Comparison of ENCODE assay signal across 1 cellular context in the genomic region with DNA sequence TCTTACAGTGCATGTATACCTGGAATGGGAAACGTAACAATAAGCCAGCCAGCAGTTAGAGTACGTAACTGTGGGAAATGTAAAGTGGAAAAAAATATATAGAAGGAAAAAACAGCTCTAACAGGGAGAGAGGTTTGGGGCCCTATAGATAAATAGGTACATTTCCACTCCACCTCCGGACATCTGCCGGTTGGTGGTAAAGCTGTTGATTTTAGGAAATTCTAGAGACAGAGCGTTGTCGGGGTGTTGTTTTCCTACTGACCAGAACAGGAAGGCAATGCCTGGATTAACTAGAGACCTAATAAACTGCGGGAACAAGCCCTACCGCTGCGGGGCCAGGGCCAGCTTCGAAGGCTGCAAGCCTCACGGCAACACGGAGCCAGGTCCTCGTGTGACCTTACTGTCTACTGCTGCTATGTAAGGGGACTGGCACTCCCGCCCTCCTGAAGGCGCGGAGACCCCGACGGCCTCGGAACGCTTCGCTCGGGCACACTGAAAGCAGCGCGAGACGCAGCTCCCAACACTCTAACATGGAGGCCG.
TF ChIP-seq lines count a peak whose summit lies in the region.

No MANE protein-coding gene starts in this region.

TF ChIP-seq in HepG2, 621 proteins besides CTCF, POLR2A, EP300 and RAD21 (continued from another document and continues in another):
- TF ChIP-seq, protein P1, sequence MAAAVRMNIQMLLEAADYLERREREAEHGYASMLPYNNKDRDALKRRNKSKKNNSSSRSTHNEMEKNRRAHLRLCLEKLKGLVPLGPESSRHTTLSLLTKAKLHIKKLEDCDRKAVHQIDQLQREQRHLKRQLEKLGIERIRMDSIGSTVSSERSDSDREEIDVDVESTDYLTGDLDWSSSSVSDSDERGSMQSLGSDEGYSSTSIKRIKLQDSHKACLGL (CRISPR knock-in tag; IDR thresholded peaks at IDR 0.05): no peak; the same call in 1 of the 2 replicates
- TF ChIP-seq, protein P2, sequence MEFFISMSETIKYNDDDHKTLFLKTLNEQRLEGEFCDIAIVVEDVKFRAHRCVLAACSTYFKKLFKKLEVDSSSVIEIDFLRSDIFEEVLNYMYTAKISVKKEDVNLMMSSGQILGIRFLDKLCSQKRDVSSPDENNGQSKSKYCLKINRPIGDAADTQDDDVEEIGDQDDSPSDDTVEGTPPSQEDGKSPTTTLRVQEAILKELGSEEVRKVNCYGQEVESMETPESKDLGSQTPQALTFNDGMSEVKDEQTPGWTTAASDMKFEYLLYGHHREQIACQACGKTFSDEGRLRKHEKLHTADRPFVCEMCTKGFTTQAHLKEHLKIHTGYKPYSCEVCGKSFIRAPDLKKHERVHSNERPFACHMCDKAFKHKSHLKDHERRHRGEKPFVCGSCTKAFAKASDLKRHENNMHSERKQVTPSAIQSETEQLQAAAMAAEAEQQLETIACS (CRISPR knock-in tag; IDR thresholded peaks at IDR 0.05): no peak
- TF ChIP-seq ZNF619 (CRISPR knock-in tag; IDR thresholded peaks at IDR 0.05) (no peak), RFX5 (IDR thresholded peaks at IDR 0.05; ENCODE audit: low read depth, low read length) (no peak), ZNF337 (CRISPR knock-in tag; IDR thresholded peaks at IDR 0.05; ENCODE audit: borderline replicate concordance, low read depth) (no peak; the same call in 1 of the 2 replicates), KDM5B (CRISPR knock-in tag; IDR thresholded peaks at IDR 0.05; ENCODE audit: borderline replicate concordance) (peak; percentile 42), ZNF232 (CRISPR knock-in tag; IDR thresholded peaks at IDR 0.05; ENCODE audit: borderline replicate concordance) (no peak; the same call in 1 of the 2 replicates), ZNF460 (CRISPR knock-in tag; IDR thresholded peaks at IDR 0.05; ENCODE audit: borderline replicate concordance) (0 out of 2 replicates have a peak, but pooled peaks have one; percentile 11), ELF4 (CRISPR knock-in tag; IDR thresholded peaks at IDR 0.05; ENCODE audit: borderline replicate concordance) (no peak), SP140L (CRISPR knock-in tag; IDR thresholded peaks at IDR 0.05; ENCODE audit: borderline replicate concordance) (no peak; the same call in 1 of the 2 replicates), MEIS2 (CRISPR knock-in tag; IDR thresholded peaks at IDR 0.05) (0 out of 2 replicates have a peak, but pooled peaks have one; percentile 39), ZNF607 (CRISPR knock-in tag; IDR thresholded peaks at IDR 0.05; ENCODE audit: borderline replicate concordance) (peak; percentile 72), ZNF451 (CRISPR knock-in tag; IDR thresholded peaks at IDR 0.05) (peak; percentile 8; the same call in 1 of the 2 replicates), ZNF549 (CRISPR knock-in tag; IDR thresholded peaks at IDR 0.05) (no peak), ZFX (CRISPR knock-in tag; IDR thresholded peaks at IDR 0.05; ENCODE audit: low read depth) (no peak), ZNF660 (CRISPR knock-in tag; IDR thresholded peaks at IDR 0.05; ENCODE audit: borderline replicate concordance, low read depth) (no peak), RNF2 (conservative IDR thresholded peaks at IDR 0.05; ENCODE audit: low read depth) (peak; percentile 93), MED8 (CRISPR knock-in tag; IDR thresholded peaks at IDR 0.05; ENCODE audit: insufficient replicate concordance) (peak; percentile 78), YY1 (IDR thresholded peaks at IDR 0.05; ENCODE audit: insufficient read depth, insufficient replicate concordance, low read depth, low read length) (no peak), HNRNPL (IDR thresholded peaks at IDR 0.05; ENCODE audit: low read depth, low read length) (no peak), RBM39 (IDR thresholded peaks at IDR 0.05; ENCODE audit: low read depth, low read length, poor library complexity, severe bottlenecking) (no peak), SKI (IDR thresholded peaks at IDR 0.05; ENCODE audit: partially characterized antibody) (no peak), MEIS1 (CRISPR knock-in tag; IDR thresholded peaks at IDR 0.05; ENCODE audit: borderline replicate concordance) (no peak; the same call in 1 of the 2 replicates), SATB2 (CRISPR knock-in tag; IDR thresholded peaks at IDR 0.05) (no peak), PLRG1 (conservative IDR thresholded peaks at IDR 0.05) (no peak), ZKSCAN1 (IDR thresholded peaks at IDR 0.05; ENCODE audit: low read length) (no peak), NPAS2 (CRISPR knock-in tag; IDR thresholded peaks at IDR 0.05; ENCODE audit: borderline replicate concordance) (no peak), ETV5 (CRISPR knock-in tag; IDR thresholded peaks at IDR 0.05; ENCODE audit: borderline replicate concordance) (peak; percentile 23; the same call in 1 of the 2 replicates), ZZZ3 (CRISPR knock-in tag; IDR thresholded peaks at IDR 0.05; ENCODE audit: borderline replicate concordance) (no peak), ZNF605 (CRISPR knock-in tag; IDR thresholded peaks at IDR 0.05) (peak; percentile 74; the same call in 1 of the 2 replicates), ZNF879 (CRISPR knock-in tag; IDR thresholded peaks at IDR 0.05) (no peak; the same call in none of the 2 replicates), PRPF4 (IDR thresholded peaks at IDR 0.05; ENCODE audit: low read depth, low read length, poor library complexity, severe bottlenecking) (no peak), FOXJ3 (CRISPR knock-in tag; IDR thresholded peaks at IDR 0.05; ENCODE audit: borderline replicate concordance) (peak; percentile 76), SRY (CRISPR knock-in tag; IDR thresholded peaks at IDR 0.05) (peak; percentile 78; the same call in 1 of the 2 replicates), ONECUT2 (CRISPR knock-in tag; IDR thresholded peaks at IDR 0.05) (no peak; the same call in 1 of the 2 replicates), ZNF614 (CRISPR knock-in tag; IDR thresholded peaks at IDR 0.05; ENCODE audit: borderline replicate concordance) (0 out of 2 replicates have a peak, but pooled peaks have one; percentile 33), GATA4 (IDR thresholded peaks at IDR 0.05; ENCODE audit: borderline replicate concordance, low read depth) (0 out of 2 replicates have a peak, but pooled peaks have one; percentile 31)
- TF ChIP-seq, protein P3, sequence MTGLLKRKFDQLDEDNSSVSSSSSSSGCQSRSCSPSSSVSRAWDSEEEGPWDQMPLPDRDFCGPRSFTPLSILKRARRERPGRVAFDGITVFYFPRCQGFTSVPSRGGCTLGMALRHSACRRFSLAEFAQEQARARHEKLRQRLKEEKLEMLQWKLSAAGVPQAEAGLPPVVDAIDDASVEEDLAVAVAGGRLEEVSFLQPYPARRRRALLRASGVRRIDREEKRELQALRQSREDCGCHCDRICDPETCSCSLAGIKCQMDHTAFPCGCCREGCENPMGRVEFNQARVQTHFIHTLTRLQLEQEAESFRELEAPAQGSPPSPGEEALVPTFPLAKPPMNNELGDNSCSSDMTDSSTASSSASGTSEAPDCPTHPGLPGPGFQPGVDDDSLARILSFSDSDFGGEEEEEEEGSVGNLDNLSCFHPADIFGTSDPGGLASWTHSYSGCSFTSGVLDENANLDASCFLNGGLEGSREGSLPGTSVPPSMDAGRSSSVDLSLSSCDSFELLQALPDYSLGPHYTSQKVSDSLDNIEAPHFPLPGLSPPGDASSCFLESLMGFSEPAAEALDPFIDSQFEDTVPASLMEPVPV (CRISPR knock-in tag; IDR thresholded peaks at IDR 0.05): peak; percentile 67; the same call in 1 of the 2 replicates
- TF ChIP-seq, protein P4, sequence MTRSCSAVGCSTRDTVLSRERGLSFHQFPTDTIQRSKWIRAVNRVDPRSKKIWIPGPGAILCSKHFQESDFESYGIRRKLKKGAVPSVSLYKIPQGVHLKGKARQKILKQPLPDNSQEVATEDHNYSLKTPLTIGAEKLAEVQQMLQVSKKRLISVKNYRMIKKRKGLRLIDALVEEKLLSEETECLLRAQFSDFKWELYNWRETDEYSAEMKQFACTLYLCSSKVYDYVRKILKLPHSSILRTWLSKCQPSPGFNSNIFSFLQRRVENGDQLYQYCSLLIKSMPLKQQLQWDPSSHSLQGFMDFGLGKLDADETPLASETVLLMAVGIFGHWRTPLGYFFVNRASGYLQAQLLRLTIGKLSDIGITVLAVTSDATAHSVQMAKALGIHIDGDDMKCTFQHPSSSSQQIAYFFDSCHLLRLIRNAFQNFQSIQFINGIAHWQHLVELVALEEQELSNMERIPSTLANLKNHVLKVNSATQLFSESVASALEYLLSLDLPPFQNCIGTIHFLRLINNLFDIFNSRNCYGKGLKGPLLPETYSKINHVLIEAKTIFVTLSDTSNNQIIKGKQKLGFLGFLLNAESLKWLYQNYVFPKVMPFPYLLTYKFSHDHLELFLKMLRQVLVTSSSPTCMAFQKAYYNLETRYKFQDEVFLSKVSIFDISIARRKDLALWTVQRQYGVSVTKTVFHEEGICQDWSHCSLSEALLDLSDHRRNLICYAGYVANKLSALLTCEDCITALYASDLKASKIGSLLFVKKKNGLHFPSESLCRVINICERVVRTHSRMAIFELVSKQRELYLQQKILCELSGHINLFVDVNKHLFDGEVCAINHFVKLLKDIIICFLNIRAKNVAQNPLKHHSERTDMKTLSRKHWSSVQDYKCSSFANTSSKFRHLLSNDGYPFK (CRISPR knock-in tag; IDR thresholded peaks at IDR 0.05; ENCODE audit: borderline replicate concordance): no peak; the same call in 1 of the 2 replicates
- TF ChIP-seq, protein P5, sequence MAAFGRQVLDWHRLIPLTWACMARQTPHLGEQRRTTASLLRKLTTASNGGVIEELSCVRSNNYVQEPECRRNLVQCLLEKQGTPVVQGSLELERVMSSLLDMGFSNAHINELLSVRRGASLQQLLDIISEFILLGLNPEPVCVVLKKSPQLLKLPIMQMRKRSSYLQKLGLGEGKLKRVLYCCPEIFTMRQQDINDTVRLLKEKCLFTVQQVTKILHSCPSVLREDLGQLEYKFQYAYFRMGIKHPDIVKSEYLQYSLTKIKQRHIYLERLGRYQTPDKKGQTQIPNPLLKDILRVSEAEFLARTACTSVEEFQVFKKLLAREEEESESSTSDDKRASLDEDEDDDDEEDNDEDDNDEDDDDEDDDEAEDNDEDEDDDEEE (CRISPR knock-in tag; IDR thresholded peaks at IDR 0.05): peak; percentile 36; the same call in 1 of the 2 replicates
- TF ChIP-seq, protein P6, sequence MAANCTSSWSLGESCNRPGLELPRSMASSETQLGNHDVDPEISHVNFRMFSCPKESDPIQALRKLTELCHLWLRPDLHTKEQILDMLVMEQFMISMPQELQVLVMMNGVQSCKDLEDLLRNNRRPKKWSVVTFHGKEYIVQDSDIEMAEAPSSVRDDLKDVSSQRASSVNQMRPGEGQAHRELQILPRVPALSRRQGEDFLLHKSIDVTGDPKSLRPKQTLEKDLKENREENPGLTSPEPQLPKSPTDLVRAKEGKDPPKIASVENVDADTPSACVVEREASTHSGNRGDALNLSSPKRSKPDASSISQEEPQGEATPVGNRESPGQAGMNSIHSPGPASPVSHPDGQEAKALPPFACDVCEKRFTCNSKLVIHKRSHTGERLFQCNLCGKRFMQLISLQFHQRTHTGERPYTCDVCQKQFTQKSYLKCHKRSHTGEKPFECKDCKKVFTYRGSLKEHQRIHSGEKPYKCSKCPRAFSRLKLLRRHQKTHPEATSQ (CRISPR knock-in tag; IDR thresholded peaks at IDR 0.05; ENCODE audit: borderline replicate concordance): no peak; the same call in 1 of the 2 replicates
- TF ChIP-seq, protein P7, sequence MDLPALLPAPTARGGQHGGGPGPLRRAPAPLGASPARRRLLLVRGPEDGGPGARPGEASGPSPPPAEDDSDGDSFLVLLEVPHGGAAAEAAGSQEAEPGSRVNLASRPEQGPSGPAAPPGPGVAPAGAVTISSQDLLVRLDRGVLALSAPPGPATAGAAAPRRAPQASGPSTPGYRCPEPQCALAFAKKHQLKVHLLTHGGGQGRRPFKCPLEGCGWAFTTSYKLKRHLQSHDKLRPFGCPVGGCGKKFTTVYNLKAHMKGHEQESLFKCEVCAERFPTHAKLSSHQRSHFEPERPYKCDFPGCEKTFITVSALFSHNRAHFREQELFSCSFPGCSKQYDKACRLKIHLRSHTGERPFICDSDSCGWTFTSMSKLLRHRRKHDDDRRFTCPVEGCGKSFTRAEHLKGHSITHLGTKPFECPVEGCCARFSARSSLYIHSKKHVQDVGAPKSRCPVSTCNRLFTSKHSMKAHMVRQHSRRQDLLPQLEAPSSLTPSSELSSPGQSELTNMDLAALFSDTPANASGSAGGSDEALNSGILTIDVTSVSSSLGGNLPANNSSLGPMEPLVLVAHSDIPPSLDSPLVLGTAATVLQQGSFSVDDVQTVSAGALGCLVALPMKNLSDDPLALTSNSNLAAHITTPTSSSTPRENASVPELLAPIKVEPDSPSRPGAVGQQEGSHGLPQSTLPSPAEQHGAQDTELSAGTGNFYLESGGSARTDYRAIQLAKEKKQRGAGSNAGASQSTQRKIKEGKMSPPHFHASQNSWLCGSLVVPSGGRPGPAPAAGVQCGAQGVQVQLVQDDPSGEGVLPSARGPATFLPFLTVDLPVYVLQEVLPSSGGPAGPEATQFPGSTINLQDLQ (CRISPR knock-in tag; IDR thresholded peaks at IDR 0.05): no peak
- TF ChIP-seq, protein P8, sequence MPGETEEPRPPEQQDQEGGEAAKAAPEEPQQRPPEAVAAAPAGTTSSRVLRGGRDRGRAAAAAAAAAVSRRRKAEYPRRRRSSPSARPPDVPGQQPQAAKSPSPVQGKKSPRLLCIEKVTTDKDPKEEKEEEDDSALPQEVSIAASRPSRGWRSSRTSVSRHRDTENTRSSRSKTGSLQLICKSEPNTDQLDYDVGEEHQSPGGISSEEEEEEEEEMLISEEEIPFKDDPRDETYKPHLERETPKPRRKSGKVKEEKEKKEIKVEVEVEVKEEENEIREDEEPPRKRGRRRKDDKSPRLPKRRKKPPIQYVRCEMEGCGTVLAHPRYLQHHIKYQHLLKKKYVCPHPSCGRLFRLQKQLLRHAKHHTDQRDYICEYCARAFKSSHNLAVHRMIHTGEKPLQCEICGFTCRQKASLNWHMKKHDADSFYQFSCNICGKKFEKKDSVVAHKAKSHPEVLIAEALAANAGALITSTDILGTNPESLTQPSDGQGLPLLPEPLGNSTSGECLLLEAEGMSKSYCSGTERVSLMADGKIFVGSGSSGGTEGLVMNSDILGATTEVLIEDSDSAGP (CRISPR knock-in tag; IDR thresholded peaks at IDR 0.05; ENCODE audit: borderline replicate concordance): no peak; the same call in 1 of the 2 replicates
- TF ChIP-seq, protein P9, sequence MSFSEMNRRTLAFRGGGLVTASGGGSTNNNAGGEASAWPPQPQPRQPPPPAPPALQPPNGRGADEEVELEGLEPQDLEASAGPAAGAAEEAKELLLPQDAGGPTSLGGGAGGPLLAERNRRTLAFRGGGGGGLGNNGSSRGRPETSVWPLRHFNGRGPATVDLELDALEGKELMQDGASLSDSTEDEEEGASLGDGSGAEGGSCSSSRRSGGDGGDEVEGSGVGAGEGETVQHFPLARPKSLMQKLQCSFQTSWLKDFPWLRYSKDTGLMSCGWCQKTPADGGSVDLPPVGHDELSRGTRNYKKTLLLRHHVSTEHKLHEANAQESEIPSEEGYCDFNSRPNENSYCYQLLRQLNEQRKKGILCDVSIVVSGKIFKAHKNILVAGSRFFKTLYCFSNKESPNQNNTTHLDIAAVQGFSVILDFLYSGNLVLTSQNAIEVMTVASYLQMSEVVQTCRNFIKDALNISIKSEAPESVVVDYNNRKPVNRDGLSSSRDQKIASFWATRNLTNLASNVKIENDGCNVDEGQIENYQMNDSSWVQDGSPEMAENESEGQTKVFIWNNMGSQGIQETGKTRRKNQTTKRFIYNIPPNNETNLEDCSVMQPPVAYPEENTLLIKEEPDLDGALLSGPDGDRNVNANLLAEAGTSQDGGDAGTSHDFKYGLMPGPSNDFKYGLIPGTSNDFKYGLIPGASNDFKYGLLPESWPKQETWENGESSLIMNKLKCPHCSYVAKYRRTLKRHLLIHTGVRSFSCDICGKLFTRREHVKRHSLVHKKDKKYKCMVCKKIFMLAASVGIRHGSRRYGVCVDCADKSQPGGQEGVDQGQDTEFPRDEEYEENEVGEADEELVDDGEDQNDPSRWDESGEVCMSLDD (CRISPR knock-in tag; IDR thresholded peaks at IDR 0.05; ENCODE audit: borderline replicate concordance): no peak
